ENCODE assay signal across 20 cellular contexts in genomic region chr17:39703913-39704312, GRCh38. TPM values are rescaled to one million over a fixed set of nuclear protein-coding genes. Genes with fewer than 3 reads are reported as not detected.
DNase-seq lines count a peak whose midpoint lies in the region; ATAC-seq and TF ChIP-seq lines count a peak whose summit lies in the region.
"Had no signal": no experiment of that assay in that cellular context is flagged by ENCODE, and none has a peak within 500 bp of the region (broad histone marks: within the 10 kb centered on the region; RNA-seq: fewer than 3 reads in every experiment).

No MANE protein-coding gene starts in this region.

- TF ChIP-seq CTCF in body of pancreas (IDR thresholded peaks at IDR 0.05) (no peak), transverse colon (IDR thresholded peaks at IDR 0.05) (no peak)

- H3K36me3 ChIP-seq in body of pancreas (replicated peaks in 1 of 2; ENCODE audit: insufficient read depth in 1 of 2, low read depth in 2 of 2) = no peaks in the 10 kb centered on the region
- peaks cover 9% of the 10 kb centered on the region for H3K36me3 ChIP-seq in mucosa of stomach (ENCODE audit: control insufficient read depth, insufficient read depth, low read length)
- peaks cover 0 to 6% (median 3%) of the 10 kb centered on the region in 4 donors for H3K36me3 ChIP-seq in transverse colon

- H3K36me3 Mint-ChIP-seq in IgD-negative memory B cell = no peaks in the 10 kb centered on the region

- H3K4me3 ChIP-seq in body of pancreas (no peak overlapping the region), mucosa of stomach (ENCODE audit: low read length) (peak overlapping the region; percentile 40), transverse colon (no peak overlapping the region)
- H3K4me3 ChIP-seq: gastrocnemius medialis, GM23248 had no signal

- WGBS in body of pancreas, 2 donors = 72 to 81% methylated on average over 3 to 5 of the region's 5 CpGs
- 80 to 91% methylated on average over 3 to 5 of the region's 5 CpGs for WGBS in transverse colon (ENCODE audit: low coverage in 1 of 2), 2 donors

- H3K9ac ChIP-seq in mucosa of stomach (ENCODE audit: low read length) = peak overlapping the region; percentile 5
- H3K9ac ChIP-seq: GM23248 had no signal

- in situ Hi-C loops in transverse colon (cut with MboI; ENCODE audit: low pct_ligation_motif_present in 1 of 4, low pct_unique_long_range_greater_than_20kb in 1 of 4, low sequenced_read_pairs in 3 of 4) = no loop called here

- no peak for ATAC-seq in body of pancreas
- ATAC-seq in HG02884 (IDR thresholded peaks at IDR 0.05; ENCODE audit: unreplicated experiment) = no peak
- ATAC-seq: gastrocnemius medialis; stimulated activated naive CD8-positive, alpha-beta T cell treated with anti-CD3 and anti-CD28 coated beads, Interleukin-15, Interleukin-2, amounts not matched to agents 100 U/mL and 50 U/mL, for 24 hours had no signal

- intact Hi-C loops in body of pancreas (cut with DNase I) (no loop called here), transverse colon (cut with DNase I; ENCODE audit: low total_unique reads) (no loop called here)

- TF ChIP-seq EP300 in transverse colon (IDR thresholded peaks at IDR 0.05; ENCODE audit: low read depth) = no peak

- H3K4me1 ChIP-seq in body of pancreas (peaks cover 83% of the 10 kb centered on the region), mucosa of stomach (ENCODE audit: control insufficient read depth, insufficient read depth, low read length) (peaks cover 67% of the 10 kb centered on the region), transverse colon (peaks cover 43 to 72% (median 68%) of the 10 kb centered on the region in 4 donors)

- H3K9me3 ChIP-seq in body of pancreas (no peaks in the 10 kb centered on the region), mucosa of stomach (ENCODE audit: control insufficient read depth, low read length) (no peaks in the 10 kb centered on the region), transverse colon (no peaks in the 10 kb centered on the region)
- H3K9me3 ChIP-seq: gastrocnemius medialis had no signal

- peaks cover 8 to 21% (median 11%) of the 10 kb centered on the region in 3 donors for H3K4me1 Mint-ChIP-seq in IgD-negative memory B cell

- peaks cover 25% of the 10 kb centered on the region for H3K27me3 Mint-ChIP-seq in IgD-negative memory B cell

- DNase-seq in body of pancreas (no peak), transverse colon (no peak), iPS-NIHi11 (ENCODE audit: low spot score) (no peak), SK-N-DZ (ENCODE audit: low spot score) (no peak)
- DNase-seq: activated CD4-positive, alpha-beta memory T cell treated with anti-CD3 and anti-CD28 coated beads, Interleukin-2, amount 10 ng/mL, durations not matched to agents 7 days and 5 days; activated naive CD8-positive, alpha-beta T cell treated with anti-CD3 and anti-CD28 coated beads, Interleukin-2, amount 50 U/mL, for 24 hours; C1 segment of cervical spinal cord; central memory CD4-positive, alpha-beta T cell; DND-41; gastrocnemius medialis; GM23248; midbrain; NCI-H2081; NCI-H69; nucleus accumbens; stimulated activated naive CD8-positive, alpha-beta T cell treated with anti-CD3 and anti-CD28 coated beads, Interleukin-15, Interleukin-2, amounts not matched to agents 100 U/mL and 50 U/mL, for 24 hours; SW 1271 had no signal

- no peak overlapping the region for H3K4me3 Mint-ChIP-seq in IgD-negative memory B cell
- H3K4me3 Mint-ChIP-seq: activated CD4-positive, alpha-beta memory T cell treated with anti-CD3 and anti-CD28 coated beads, Interleukin-2, amount 10 ng/mL, durations not matched to agents 7 days and 5 days; activated naive CD8-positive, alpha-beta T cell treated with anti-CD3 and anti-CD28 coated beads, Interleukin-2, amount 50 U/mL, for 24 hours had no signal

- H3K27me3 ChIP-seq in body of pancreas = no peaks in the 10 kb centered on the region
- H3K27me3 ChIP-seq in mucosa of stomach (ENCODE audit: control insufficient read depth, insufficient read depth, low read length) = no peaks in the 10 kb centered on the region
- H3K27me3 ChIP-seq in transverse colon = peaks cover 4% of the 10 kb centered on the region
- H3K27me3 ChIP-seq: gastrocnemius medialis had no signal

- no peak for TF ChIP-seq POLR2A in body of pancreas (IDR thresholded peaks at IDR 0.05)
- no peak for TF ChIP-seq POLR2A in transverse colon (IDR thresholded peaks at IDR 0.05)

- H3K9me3 Mint-ChIP-seq in IgD-negative memory B cell = peaks cover 0 to under 1% (median 0%) of the 10 kb centered on the region in 3 donors
- H3K9me3 Mint-ChIP-seq: activated CD4-positive, alpha-beta memory T cell treated with anti-CD3 and anti-CD28 coated beads, Interleukin-2, amount 10 ng/mL, durations not matched to agents 7 days and 5 days; activated naive CD8-positive, alpha-beta T cell treated with anti-CD3 and anti-CD28 coated beads, Interleukin-2, amount 50 U/mL, for 24 hours had no signal

- peak overlapping the region in 2 of 3 donors; percentile 63 to 82 for H3K27ac Mint-ChIP-seq in IgD-negative memory B cell
- H3K27ac Mint-ChIP-seq: activated CD4-positive, alpha-beta memory T cell treated with anti-CD3 and anti-CD28 coated beads, Interleukin-2, amount 10 ng/mL, durations not matched to agents 7 days and 5 days; activated naive CD8-positive, alpha-beta T cell treated with anti-CD3 and anti-CD28 coated beads, Interleukin-2, amount 50 U/mL, for 24 hours had no signal

- peak overlapping the region; percentile 95 to 99 (median 97) for H3K27ac ChIP-seq in body of pancreas
- H3K27ac ChIP-seq in transverse colon = peak overlapping the region; percentile 83 to 92 (median 90)
- H3K27ac ChIP-seq: GM23248 had no signal

RNA-seq across cellular contexts. Expression of gene ERBB2, which starts 4.0 kb away (rescaled TPM):
- 0.79 TPM for polyA plus RNA-seq in IgD-negative memory B cell
- total RNA-seq in body of pancreas = 10 to 100 TPM; 52.4 to 65.3 TPM
- total RNA-seq in transverse colon = 100 to 1,000 TPM; 175 to 439 (median 234) TPM
- 5.2 and 7.0 TPM in 2 replicates for polyA plus RNA-seq in SK-N-DZ (2014; cell fraction: cytosol; rRNA removed)
- polyA plus RNA-seq in SK-N-DZ (2014; cell fraction: nucleus; rRNA removed) = 27.2 and 37.7 TPM in 2 replicates

RNA-seq across cellular contexts. Expression of gene PGAP3, which starts 16.1 kb away (rescaled TPM):
- polyA plus RNA-seq in IgD-negative memory B cell = 15.6 TPM
- total RNA-seq in body of pancreas (10 to 100 TPM; 13.8 to 33.2 TPM), transverse colon (10 to 100 TPM; 19.9 to 82.6 (median 46.2) TPM)
- polyA plus RNA-seq in SK-N-DZ (2014; cell fraction: cytosol; rRNA removed) = 7.3 and 8.6 TPM in 2 replicates
- 35.0 and 37.2 TPM in 2 replicates for polyA plus RNA-seq in SK-N-DZ (2014; cell fraction: nucleus; rRNA removed)

RNA-seq across cellular contexts. Expression of gene MIEN1, which starts 26.4 kb away (rescaled TPM):
- polyA plus RNA-seq in IgD-negative memory B cell = 113 TPM
- total RNA-seq in body of pancreas (10 to 100 TPM; 79.1 to 98.2 TPM), transverse colon (100 to 1,000 TPM in 3 of 4 donors, 10 to 100 TPM in 1; 99.3 to 215 (median 109) TPM)
- 45.6 and 85.6 TPM in 2 replicates for polyA plus RNA-seq in SK-N-DZ (2014; cell fraction: cytosol; rRNA removed)
- polyA plus RNA-seq in SK-N-DZ (2014; cell fraction: nucleus; rRNA removed) = 34.8 and 42.7 TPM in 2 replicates

RNA-seq across cellular contexts. Expression of gene GRB7, which starts 33.8 kb away (rescaled TPM):
- polyA plus RNA-seq in IgD-negative memory B cell = not detected
- total RNA-seq in body of pancreas (10 to 100 TPM; 25.4 to 39.9 TPM), transverse colon (10 to 100 TPM; 25.9 to 44.5 (median 32.3) TPM)
- polyA plus RNA-seq in SK-N-DZ (2014; cell fraction: cytosol; rRNA removed) = not detected in 2 replicates
- not detected in 2 replicates for polyA plus RNA-seq in SK-N-DZ (2014; cell fraction: nucleus; rRNA removed)
- total RNA-seq: GM23248 had no signal
- polyA plus RNA-seq: GM23248 had no signal

RNA-seq across cellular contexts. Expression of gene PNMT, which starts 35.7 kb away (rescaled TPM):
- not detected for polyA plus RNA-seq in IgD-negative memory B cell
- 1 to 10 TPM; 1.3 to 2.6 TPM for total RNA-seq in body of pancreas
- total RNA-seq in transverse colon = 10 to 100 TPM in 1 of 4 donors, 1 to 10 TPM in 2, under 1 TPM in 1; 0.80 to 48.3 (median 1.3) TPM
- polyA plus RNA-seq in SK-N-DZ (2014; cell fraction: cytosol; rRNA removed) = 2.4 and 3.4 TPM in 2 replicates
- 6.0 and 7.2 TPM in 2 replicates for polyA plus RNA-seq in SK-N-DZ (2014; cell fraction: nucleus; rRNA removed)
- total RNA-seq: activated CD4-positive, alpha-beta memory T cell treated with anti-CD3 and anti-CD28 coated beads, Interleukin-2, amount 10 ng/mL, durations not matched to agents 7 days and 5 days; GM23248 had no signal
- polyA plus RNA-seq: GM23248 had no signal
